8 cellular contexts compared by ENCODE assay signal in the genomic region with DNA sequence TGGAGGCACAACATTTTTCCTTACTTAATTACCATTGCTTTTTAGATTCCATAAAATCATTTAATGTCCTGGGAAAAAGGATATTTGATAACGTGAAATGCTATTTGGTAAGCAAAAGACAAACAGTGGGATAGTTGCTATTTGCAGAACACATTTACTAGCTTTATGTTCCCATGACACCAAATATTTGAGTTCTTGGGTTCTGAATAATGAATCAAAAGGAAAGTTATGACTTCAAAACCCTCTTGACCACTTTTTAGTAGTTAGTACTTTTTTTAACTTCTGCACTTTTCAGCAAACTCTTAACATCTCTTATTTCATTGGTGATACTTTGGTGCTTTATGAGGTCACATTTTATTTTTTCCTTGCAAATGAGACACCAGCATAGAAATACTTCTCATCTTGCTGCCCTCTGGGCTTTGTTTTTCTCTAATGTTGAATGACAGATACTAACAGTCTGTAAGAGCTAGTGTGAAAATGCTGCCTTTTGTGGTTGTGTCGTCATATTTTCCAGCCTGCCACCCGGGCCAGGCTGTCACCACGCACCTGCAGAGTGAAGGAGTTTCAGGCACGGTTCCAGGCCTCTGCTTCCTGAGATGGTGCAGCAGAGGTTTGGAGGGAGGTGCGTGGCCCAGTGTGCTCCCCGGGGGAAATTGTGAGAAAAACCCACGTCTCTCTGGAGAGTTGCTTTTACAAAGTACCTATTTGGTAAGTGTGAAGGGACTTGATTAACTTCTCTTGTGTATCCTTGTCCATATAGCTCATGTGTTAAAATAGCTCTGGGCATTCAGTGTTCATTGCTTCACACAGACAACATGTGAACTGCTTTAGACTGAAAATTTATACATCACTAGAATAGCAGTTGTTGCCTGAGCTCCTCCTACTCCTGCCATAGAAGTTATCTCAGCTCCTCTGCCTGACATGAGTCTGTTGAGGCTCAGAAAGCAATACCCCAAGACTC. TPM values are rescaled to one million over a fixed set of nuclear protein-coding genes. Genes with fewer than 3 reads are reported as not detected.
DNase-seq lines count a peak whose midpoint lies in the region; ATAC-seq and TF ChIP-seq lines count a peak whose summit lies in the region.

No MANE protein-coding gene starts in this region.

- no peaks in the 10 kb centered on the region for H4K20me1 ChIP-seq in SK-N-SH (ENCODE audit: insufficient read depth)

- H2AFZ ChIP-seq in SK-N-SH (ENCODE audit: low read depth): no peak overlapping the region

- no peaks in the 10 kb centered on the region for H3K9me2 ChIP-seq in SK-N-SH

- H3K4me2 ChIP-seq in SK-N-SH: no peak overlapping the region

- no peaks in the 10 kb centered on the region for H3F3A ChIP-seq in SK-N-SH (replicated peaks; ENCODE audit: insufficient read depth)

- no peak overlapping the region for H3K9ac ChIP-seq in SK-N-SH

- 32% methylated on average over 5 of the region's 8 CpGs for WGBS in SK-N-SH (ENCODE audit: low lambda C conversion rate)

- H3K4me1 ChIP-seq in SK-N-SH (ENCODE audit: control insufficient read depth in 1 of 2, insufficient read depth in 2 of 2, low read depth in 1 of 2, low read length in 1 of 2): peaks cover 0 to under 1% of the 10 kb centered on the region in 2 experiments; a peak in 1 of 4 replicates

- TF ChIP-seq CTCF in SK-N-SH (IDR thresholded peaks at IDR 0.05): no peak

- peak; percentile 86 for ATAC-seq in GM18502 (IDR thresholded peaks at IDR 0.05; ENCODE audit: poor library complexity, unreplicated experiment)
- ATAC-seq in GM21825 (IDR thresholded peaks at IDR 0.05; ENCODE audit: unreplicated experiment): peak; percentile 89

- TF ChIP-seq EP300 in SK-N-SH (IDR thresholded peaks at IDR 0.05; ENCODE audit: borderline replicate concordance in 1 of 2, low read depth in 1 of 2, low read length in 1 of 2): no peak

- POLR2A ChIA-PET in SK-N-SH (lab: Yijun Ruan, JAX): no interaction called here

- no peak for TF ChIP-seq RAD21 in SK-N-SH (IDR thresholded peaks at IDR 0.05; ENCODE audit: low read length)

- no peaks in the 10 kb centered on the region for H3K36me3 ChIP-seq in SK-N-SH (replicated peaks in 1 of 2; ENCODE audit: control insufficient read depth in 1 of 2, insufficient read depth in 2 of 2, low read length in 1 of 2)

- CTCF ChIA-PET in SK-N-SH (lab: Yijun Ruan, JAX): no interaction called here

- no peaks in the 10 kb centered on the region for H3K9me3 ChIP-seq in SK-N-SH

- DNase-seq in NCI-H774 (lab: John Stamatoyannopoulos, UW) (peak; percentile 24), AG20443 (ENCODE audit: low spot score) (no peak), SK-N-SH (no peak), 8988T (no peak)
- peak; percentile 52 for DNase-seq in activated gamma-delta T cell treated with anti-CD3 and anti-CD28 coated beads, Interleukin-2, amount 50 U/mL, for 16 hours (ENCODE audit: low read depth)
- DNase-seq in stimulated activated CD8-positive, alpha-beta memory T cell treated with anti-CD3 and anti-CD28 coated beads, Interleukin-15, amount 100 ng/mL, for 48 hours (ENCODE audit: low read depth in 2 of 2): peak; percentile 61 to 68

- H3K27me3 ChIP-seq in SK-N-SH (ENCODE audit: insufficient read depth): peaks cover 5% of the 10 kb centered on the region

- H3K79me2 ChIP-seq in SK-N-SH (ENCODE audit: insufficient read depth): no peaks in the 10 kb centered on the region

- no peak overlapping the region for H3K4me3 ChIP-seq in SK-N-SH (ENCODE audit: low read depth in 2 of 2, low read length in 1 of 2)

- H3K27ac ChIP-seq in SK-N-SH (ENCODE audit: low read depth in 2 of 2, low read length in 1 of 2): no peak overlapping the region

TF ChIP-seq in SK-N-SH, 30 proteins besides CTCF, POLR2A, EP300 and RAD21:
- TF ChIP-seq GABPA (IDR thresholded peaks at IDR 0.05; ENCODE audit: low read depth): no peak
- TF ChIP-seq MXI1 (IDR thresholded peaks at IDR 0.05; ENCODE audit: low read depth, low read length): no peak
- no peak for TF ChIP-seq GATA2 (CRISPR knock-in tag; IDR thresholded peaks at IDR 0.05)
- TF ChIP-seq CHD2 (IDR thresholded peaks at IDR 0.05; ENCODE audit: low read length, partially characterized antibody): no peak
- no peak for TF ChIP-seq FOXM1 (IDR thresholded peaks at IDR 0.05; ENCODE audit: low read depth)
- TF ChIP-seq FOSL2 (IDR thresholded peaks at IDR 0.05; ENCODE audit: borderline replicate concordance, low read depth): no peak
- TF ChIP-seq, protein P1, sequence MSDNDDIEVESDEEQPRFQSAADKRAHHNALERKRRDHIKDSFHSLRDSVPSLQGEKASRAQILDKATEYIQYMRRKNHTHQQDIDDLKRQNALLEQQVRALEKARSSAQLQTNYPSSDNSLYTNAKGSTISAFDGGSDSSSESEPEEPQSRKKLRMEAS (IDR thresholded peaks at IDR 0.05; ENCODE audit: low read depth): no peak
- TF ChIP-seq JUND (IDR thresholded peaks at IDR 0.05): no peak
- TF ChIP-seq FOXJ3 (CRISPR knock-in tag; IDR thresholded peaks at IDR 0.05): no peak
- TF ChIP-seq ZBTB33 (IDR thresholded peaks at IDR 0.05; ENCODE audit: borderline replicate concordance, low read depth): no peak
- TF ChIP-seq NFIC (IDR thresholded peaks at IDR 0.05; ENCODE audit: borderline replicate concordance): no peak
- TF ChIP-seq MEF2A (IDR thresholded peaks at IDR 0.05; ENCODE audit: borderline replicate concordance, low read depth): no peak
- TF ChIP-seq RFX5 (IDR thresholded peaks at IDR 0.05; ENCODE audit: low read length): no peak

RNA-seq across cellular contexts. Expression of gene MSL3, which starts 34.7 kb away (rescaled TPM):
- 21.8 and 30.1 TPM in 2 replicates for polyA plus RNA-seq in SK-N-SH (2012; rRNA removed)
- 18.6 and 19.2 TPM in 2 replicates for polyA plus RNA-seq in SK-N-SH (2012; cell fraction: cytosol; rRNA removed)
- polyA plus RNA-seq in SK-N-SH (2012; cell fraction: nucleus; rRNA removed): 78.8 and 93.3 TPM in 2 replicates

Comparison
In these comparisons a context has a peak if more than half of its experiments do, and no peak if none do; other contexts are left out.
1. DNase-seq: peak in NCI-H774 (single experiment), activated gamma-delta T cell treated with anti-CD3 and anti-CD28 coated beads, Interleukin-2, amount 50 U/mL, for 16 hours (single experiment) and stimulated activated CD8-positive, alpha-beta memory T cell treated with anti-CD3 and anti-CD28 coated beads, Interleukin-15, amount 100 ng/mL, for 48 hours (2 of 2); none in AG20443 (single experiment), SK-N-SH (single experiment) and 8988T (single experiment).